8 cellular contexts compared by ENCODE assay signal in genomic region chr6:22036267-22036666, GRCh38.
DNase-seq lines count a peak whose midpoint lies in the region; ATAC-seq and TF ChIP-seq lines count a peak whose summit lies in the region.

No MANE protein-coding gene starts in this region.

- in situ Hi-C loops in Panc1 (cut with HindIII; ENCODE audit: low pct_unique_long_range_greater_than_20kb, low sequenced_read_pairs): no loop called here
- in situ Hi-C loops in HAP-1 (cut with MboI; ENCODE audit: low sequenced_read_pairs): no loop called here

- POLR2A ChIA-PET in Panc1 (lab: Charles Lee): no interaction called here

- H3K4me3 ChIP-seq in GM12865 (ENCODE audit: low read depth, low read length): no peak overlapping the region
- H3K4me3 ChIP-seq in Panc1 (ENCODE audit: low read depth in 2 of 2, low read length in 2 of 2): no peak overlapping the region
- no peak overlapping the region for H3K4me3 ChIP-seq in lower lobe of right lung
- H3K4me3 ChIP-seq in HAP-1: no peak overlapping the region

- CTCF ChIA-PET in Panc1 (lab: Charles Lee): no interaction called here

- TF ChIP-seq CTCF in GM12865 (IDR thresholded peaks at IDR 0.05; ENCODE audit: insufficient read depth, low read depth, low read length, missing control alignments): no peak
- no peak for TF ChIP-seq CTCF in Panc1 (IDR thresholded peaks at IDR 0.05)
- no peak for TF ChIP-seq CTCF in lower lobe of right lung (IDR thresholded peaks at IDR 0.05)

- H3K27me3 ChIP-seq in Panc1 (ENCODE audit: control insufficient read depth, insufficient read depth, low read length) (no peaks in the 10 kb centered on the region), lower lobe of right lung (ENCODE audit: low read depth) (no peaks in the 10 kb centered on the region), HAP-1 (ENCODE audit: low read depth) (no peaks in the 10 kb centered on the region)

- ATAC-seq in HG02885 (IDR thresholded peaks at IDR 0.05; ENCODE audit: poor library complexity, unreplicated experiment): peak; percentile 69
- ATAC-seq in Panc1: peak; percentile 80
- ATAC-seq in lower lobe of right lung: peak; percentile 44 to 74

- H3K9me3 ChIP-seq in Panc1 (ENCODE audit: control insufficient read depth, insufficient read depth, low read depth, low read length) (peaks cover 11% of the 10 kb centered on the region; the same call in 1 of the 2 replicates), lower lobe of right lung (peaks cover 5% of the 10 kb centered on the region), HAP-1 (no peaks in the 10 kb centered on the region)

- H3K36me3 ChIP-seq in Panc1 (ENCODE audit: control insufficient read depth, insufficient read depth, low read length) (no peaks in the 10 kb centered on the region), lower lobe of right lung (no peaks in the 10 kb centered on the region), HAP-1 (replicated peaks) (no peaks in the 10 kb centered on the region)

- DNase-seq in GM12865 (ENCODE audit: low read depth) (peak; percentile 83), Panc1 (ENCODE audit: low read depth, low spot score) (peak; percentile 7), lower lobe of right lung (no peak), amygdala (lab: John Stamatoyannopoulos, UW) (no peak), T1000 (lab: John Stamatoyannopoulos, UW) (no peak), HAP-1 (ENCODE audit: low spot score in 2 of 2) (no peak), T-helper 2 cell (no peak)

- H3K27ac ChIP-seq in Panc1 (ENCODE audit: low read length) (peak overlapping the region; percentile 55), lower lobe of right lung (no peak overlapping the region)

- intact Hi-C loops in Panc1 (cut with micrococcal nuclease; ENCODE audit: unreplicated experiment) (no loop called here), lower lobe of right lung (cut with DNase I) (no loop called here)

- H3K4me1 ChIP-seq in Panc1 (ENCODE audit: control insufficient read depth, insufficient read depth, low read length) (peaks cover 14% of the 10 kb centered on the region), lower lobe of right lung (no peaks in the 10 kb centered on the region), HAP-1 (no peaks in the 10 kb centered on the region)

- no TSS peak for BruUV-seq in Panc1 (replicated peaks; lab: Mats Ljungman, UMichigan)

Comparison
In these comparisons a context has a peak if more than half of its experiments do, and no peak if none do; other contexts are left out.
1. DNase-seq: peak in GM12865 (single experiment) and Panc1 (single experiment); none in lower lobe of right lung (single experiment), amygdala (0 of 56), T1000 (single experiment), HAP-1 (0 of 2) and T-helper 2 cell (0 of 5).
2. Peak in every context shown above with its lines, with median percentiles within 50 percentile points of each other: ATAC-seq.